ENCODE assay signal across 23 cellular contexts in the genomic region with DNA sequence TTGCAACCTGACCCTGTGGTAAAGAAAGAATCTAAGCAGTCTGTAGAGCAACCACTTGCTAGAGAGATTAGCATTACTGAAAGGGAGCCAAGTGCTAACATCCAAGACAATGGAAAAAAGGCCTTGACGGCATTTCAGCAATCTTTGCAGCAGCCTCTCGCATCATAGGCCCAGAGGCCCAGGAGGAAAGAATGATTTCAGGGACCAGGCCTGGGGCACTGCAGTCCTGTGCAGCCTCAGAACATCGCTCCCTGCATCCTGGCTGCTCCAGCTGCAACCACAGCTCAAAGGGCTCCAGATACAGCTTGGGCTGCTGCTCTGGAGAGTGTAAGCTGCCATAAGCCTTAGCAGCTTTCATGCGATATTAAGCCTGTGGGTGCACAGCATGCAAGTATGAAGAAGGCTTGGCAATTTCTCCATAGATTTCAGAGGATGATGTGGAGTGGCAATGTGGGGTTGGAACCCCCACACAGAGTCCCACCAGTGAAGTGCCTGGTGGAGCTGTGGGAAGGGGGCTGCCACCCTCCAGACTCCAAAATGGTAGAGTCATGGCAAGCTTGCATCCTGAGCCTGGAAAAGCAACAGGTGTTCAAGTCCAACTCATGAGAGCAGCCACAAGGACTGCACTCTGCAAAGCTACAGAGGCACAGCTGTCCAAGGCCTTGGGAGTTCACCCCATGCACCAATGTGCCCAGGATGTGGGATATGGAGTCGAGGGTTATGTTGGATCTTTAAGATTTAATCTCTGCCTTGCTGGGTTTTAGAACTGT.
"Had no signal": no experiment of that assay in that cellular context is flagged by ENCODE, and none has a peak within 500 bp of the region (broad histone marks: within the 10 kb centered on the region; RNA-seq: fewer than 3 reads in every experiment).

No MANE protein-coding gene starts in this region.

- ATAC-seq: activated CD4-positive, alpha-beta T cell treated with anti-CD3 and anti-CD28 coated beads for 36 hours; activated CD8-positive, alpha-beta T cell treated with anti-CD3 and anti-CD28 coated beads, Interleukin-2, amount 10 ng/mL, durations not matched to agents 7 days and 5 days; activated T-cell treated with anti-CD3 and anti-CD28 coated beads, Interleukin-2, amount 50 U/mL, for 4 hours; activated T-helper 17 cell treated with anti-CD3 and anti-CD28 coated beads, Interleukin-2, amount 50 U/mL, for 72 hours; gastroesophageal sphincter had no signal

- H3K36me3 ChIP-seq: brain microvascular endothelial cell, esophagus squamous epithelium, gastroesophageal sphincter had no signal

- DNase-seq: activated CD4-positive, alpha-beta memory T cell treated with anti-CD3 and anti-CD28 coated beads for 36 hours; activated CD4-positive, alpha-beta T cell treated with anti-CD3 and anti-CD28 coated beads for 36 hours; activated CD4-positive, alpha-beta T cell treated with anti-CD3 and anti-CD28 coated beads, Interleukin-2, amount 10 ng/mL, durations not matched to agents 24 days and 14 days; activated CD4-positive, CD25-positive, alpha-beta regulatory T cell; activated CD4-positive, CD25-positive, alpha-beta regulatory T cell treated with anti-CD3 and anti-CD28 coated beads, Interleukin-2, amount 50 U/mL, for 72 hours; activated CD8-positive, alpha-beta T cell treated with anti-CD3 and anti-CD28 coated beads, Interleukin-2, amount 10 ng/mL, durations not matched to agents 7 days and 5 days; activated effector memory CD4-positive, alpha-beta T cell treated with Interleukin-2 at 50 U/mL for 16 hours; activated gamma-delta T cell treated with Interleukin-2 at 50 U/mL for 16 hours; activated naive CD4-positive, alpha-beta T cell treated with anti-CD3 and anti-CD28 coated beads, Interleukin-2, amount 50 U/mL, for 16 hours; activated naive CD4-positive, alpha-beta T cell treated with Interleukin-2 at 50 U/mL for 16 hours; activated T-cell treated with anti-CD3 and anti-CD28 coated beads, Interleukin-2, amount 50 U/mL, for 4 hours; amniotic stem cell; anterior cingulate cortex; brain microvascular endothelial cell; cortex of kidney; dermis blood vessel endothelial cell; effector CD8-positive, alpha-beta T cell; esophagus squamous epithelium; foreskin melanocyte; T-helper 2 cell had no signal

- H3K4me1 ChIP-seq: esophagus squamous epithelium, gastroesophageal sphincter had no signal

- H3K4me3 ChIP-seq: esophagus squamous epithelium, gastroesophageal sphincter had no signal

- H3K27me3 ChIP-seq: brain microvascular endothelial cell, esophagus squamous epithelium had no signal

- H3K27ac ChIP-seq: brain microvascular endothelial cell, epithelial cell of prostate, esophagus squamous epithelium, gastroesophageal sphincter had no signal
